ENCODE assay signal across 8 cellular contexts in the genomic region with DNA sequence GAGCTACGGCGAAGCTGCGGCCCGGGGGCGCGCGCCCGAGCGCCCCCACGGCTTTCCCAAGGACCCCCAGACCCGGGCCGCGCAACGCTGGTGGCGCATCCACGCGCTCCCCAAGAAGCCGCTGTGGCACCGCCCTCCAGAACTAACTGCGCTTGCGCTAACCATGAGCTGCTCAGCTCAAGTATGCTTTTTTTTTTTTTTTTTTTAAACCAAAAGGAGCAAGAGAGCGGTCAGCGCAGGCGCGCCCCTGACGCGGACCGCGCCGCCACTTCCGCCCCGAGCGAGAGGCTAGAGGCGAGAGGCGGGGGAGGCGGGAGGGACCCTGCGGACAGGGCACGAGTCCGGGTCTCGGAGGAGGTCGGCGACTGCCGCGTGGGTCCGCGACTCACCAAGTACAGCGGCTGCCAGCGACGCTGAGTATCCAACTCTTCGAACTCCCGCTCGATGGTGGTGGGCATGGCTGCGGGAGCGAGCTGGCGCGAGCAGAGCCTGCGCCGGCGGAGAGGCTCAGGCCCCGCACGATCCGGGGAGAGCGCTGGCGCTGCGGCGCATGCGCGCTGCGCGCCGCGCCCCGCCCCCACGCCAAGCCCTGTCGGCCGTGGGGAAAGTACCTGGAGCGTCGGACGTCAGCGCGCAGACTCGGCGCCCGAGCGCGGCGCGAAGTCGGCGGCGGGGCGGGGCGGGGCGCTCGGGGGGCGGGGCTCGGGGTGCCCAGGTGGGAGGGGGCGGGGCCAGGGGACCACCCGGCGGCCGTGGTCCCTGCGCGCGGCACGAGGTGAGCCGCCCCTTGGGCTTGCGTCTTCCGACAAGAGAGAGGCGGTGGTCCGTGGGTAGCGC. TPM values are rescaled to one million over a fixed set of nuclear protein-coding genes. Genes with fewer than 3 reads are reported as not detected.
A peak's percentile ranks its signal among the peaks of the same experiment; 100 is the strongest.
DNase-seq lines count a peak whose midpoint lies in the region; ATAC-seq and TF ChIP-seq lines count a peak whose summit lies in the region.

PTPN2 (minus strand) TSS at position 554 of the 837 bp plus-strand sequence; CDS start at position 458, 96 bp downstream.

- no peak within 1 kb of the TSS for H4K5ac ChIP-seq in H9 (ENCODE audit: insufficient read length, low read depth, low read length)

- no peak within 1 kb of the TSS for H4K8ac ChIP-seq in H9 (replicated peaks; ENCODE audit: insufficient read length, low read depth, low read length)

- H4K20me1 ChIP-seq in H9 (ENCODE audit: control insufficient read depth, insufficient read depth, insufficient read length) = peaks cover 2% of the 10 kb centered on the region

- H3K4ac ChIP-seq in H9 (ENCODE audit: low read depth, low read length) = no peak within 1 kb of the TSS

- H3K27me3 ChIP-seq in H9 (ENCODE audit: insufficient read depth, low read length) = no peaks in the 10 kb centered on the region

- peaks cover 0 to 8% of the 10 kb centered on the region in 2 experiments; a peak in 2 of 5 replicates for H3K9me3 Mint-ChIP-seq in H9
- peaks cover 6% of the 10 kb centered on the region for H3K9me3 Mint-ChIP-seq in nephron

- H3K79me2 ChIP-seq in H9 (ENCODE audit: insufficient read depth, low read length) = peaks cover 24% of the 10 kb centered on the region; the same call in 1 of the 2 replicates

- H4K91ac ChIP-seq in H9 (ENCODE audit: insufficient read length, low read depth, low read length) = no peak within 1 kb of the TSS

- H3K9me3 ChIP-seq in ES-I3 (ENCODE audit: control insufficient read depth, insufficient read depth, low read length) (no peaks in the 10 kb centered on the region), H9 (ENCODE audit: control insufficient read depth, low read depth, low read length) (no peaks in the 10 kb centered on the region)

- peak within 1 kb of the TSS; percentile 73 for H3K27ac ChIP-seq in H9 (ENCODE audit: insufficient read length, low read depth, low read length)

- no peak within 1 kb of the TSS for H2AFZ ChIP-seq in H9 (ENCODE audit: low read length)

- no peak within 1 kb of the TSS for H3T11ph ChIP-seq in H9 (ENCODE audit: low read length)

- H3K56ac ChIP-seq in H9 (ENCODE audit: insufficient read length, low read depth, low read length) = no peak within 1 kb of the TSS

- H3K4me2 ChIP-seq in H9 (ENCODE audit: insufficient read depth, insufficient read length, low read length) = peak within 1 kb of the TSS; percentile 92

- H3K27me3 Mint-ChIP-seq in H9 (ENCODE audit: low read depth) = no peaks in the 10 kb centered on the region; the same call in 1 of the 2 replicates
- H3K27me3 Mint-ChIP-seq in nephron (ENCODE audit: low read depth) = no peaks in the 10 kb centered on the region

- peaks cover 56 to 61% of the 10 kb centered on the region in 2 experiments for H3K4me1 Mint-ChIP-seq in H9
- peaks cover 40% of the 10 kb centered on the region for H3K4me1 Mint-ChIP-seq in nephron

- peak; percentile 85 for ATAC-seq in stimulated activated naive CD8-positive, alpha-beta T cell treated with anti-CD3 and anti-CD28 coated beads, Interleukin-15, Interleukin-2, amounts not matched to agents 100 U/mL and 50 U/mL, for 24 hours

- H3K27ac Mint-ChIP-seq in H9 (peak within 1 kb of the TSS; percentile 70 to 98 (median 91); a peak in 6 of 7 replicates), nephron (peak within 1 kb of the TSS; percentile 97 to 99 (median 97))

- no peak for TF ChIP-seq CTCF in H9 (conservative IDR thresholded peaks at IDR 0.05)
- TF ChIP-seq CTCF in nephron (IDR thresholded peaks at IDR 0.05; ENCODE audit: unreplicated experiment in 3 of 3) = no peak

- no peak within 1 kb of the TSS for H2BK12ac ChIP-seq in H9 (ENCODE audit: insufficient read length, low read depth, low read length)

- H2AK5ac ChIP-seq in H9 (ENCODE audit: insufficient read length, low read length) = no peak within 1 kb of the TSS

- H3K23me2 ChIP-seq in H9 (ENCODE audit: insufficient read length, low read depth, low read length, poor library complexity, severe bottlenecking) = peaks cover 10% of the 10 kb centered on the region

- no peak within 1 kb of the TSS for H2BK5ac ChIP-seq in H9 (ENCODE audit: insufficient read length, low read length)

- peaks cover 32% of the 10 kb centered on the region for H3K4me1 ChIP-seq in ES-I3 (ENCODE audit: insufficient read depth, low read length)
- H3K4me1 ChIP-seq in H9 (ENCODE audit: insufficient read depth, low read length) = peaks cover 26% of the 10 kb centered on the region

- peaks cover 5% of the 10 kb centered on the region for H3K79me1 ChIP-seq in H9 (ENCODE audit: insufficient read depth, low read depth, low read length, poor library complexity, severe bottlenecking)

- no CpG with 5 or more reads among the region's 111 CpGs for WGBS in H9 (ENCODE audit: extremely low coverage, insufficient read length, low lambda C conversion rate)

- H3K36me3 ChIP-seq in ES-I3 (ENCODE audit: insufficient read depth, low read length) = no peaks in the 10 kb centered on the region

- H3K4me3 Mint-ChIP-seq in H9 (peak within 1 kb of the TSS; percentile 90 to 91), nephron (peak within 1 kb of the TSS; percentile 91 to 98 (median 92))

- H3K18ac ChIP-seq in H9 (ENCODE audit: insufficient read length, low read depth, low read length) = peak within 1 kb of the TSS; percentile 99

- peak within 1 kb of the TSS; percentile 92 for H3K14ac ChIP-seq in H9 (ENCODE audit: insufficient read depth, low read length)

- H3K36me3 Mint-ChIP-seq in H9 (ENCODE audit: insufficient read depth in 1 of 3, low read depth in 3 of 3) (peaks cover 0 to 7% (median 4%) of the 10 kb centered on the region in 3 experiments; a peak in 5 of 7 replicates), nephron (ENCODE audit: low read depth) (peaks cover 10% of the 10 kb centered on the region)

- no peak within 1 kb of the TSS for H2BK15ac ChIP-seq in H9 (ENCODE audit: low read depth, low read length)

- no peak within 1 kb of the TSS for H2BK20ac ChIP-seq in H9 (ENCODE audit: low read depth, low read length, poor library complexity, severe bottlenecking)

- peak; percentile 90 for DNase-seq in H9
- peak; percentile 90 for DNase-seq in M059J (ENCODE audit: low read depth)
- peak; percentile 86 for DNase-seq in activated T-helper 9 cell treated with anti-CD3 and anti-CD28 coated beads, Interleukin-2, amount 50 U/mL, for 16 hours (ENCODE audit: low read depth)
- peak; percentile 96 for DNase-seq in fibroblast of peridontal ligament (ENCODE audit: extremely low read depth)
- DNase-seq in stimulated activated naive CD8-positive, alpha-beta T cell treated with anti-CD3 and anti-CD28 coated beads, Interleukin-15, Interleukin-2, amounts not matched to agents 100 U/mL and 50 U/mL, for 24 hours = peak; percentile 90

- H3K23ac ChIP-seq in H9 (ENCODE audit: insufficient read length, low read depth, low read length) = no peak within 1 kb of the TSS

- H3K9ac ChIP-seq in ES-I3 (ENCODE audit: low read depth, low read length) (peak within 1 kb of the TSS; percentile 86), H9 (ENCODE audit: extremely low read depth, insufficient read length, low read length) (peak within 1 kb of the TSS; percentile 85)

- peak; percentile 98 for TF ChIP-seq POLR2A in Raji (IDR thresholded peaks at IDR 0.05; ENCODE audit: insufficient read depth, low read depth, low read length)

- H2BK120ac ChIP-seq in H9 (ENCODE audit: low read depth, low read length, poor library complexity, severe bottlenecking) = no peak within 1 kb of the TSS

RNA-seq across cellular contexts. Expression of gene PTPN2, which starts in this region (rescaled TPM):
- 46.1 and 48.7 TPM in 2 replicates for total RNA-seq in H9 (2021)
- 12.7 and 23.0 TPM in 2 replicates for total RNA-seq in M059J (2014; rRNA removed; shearing (Covaris generic))

Comparison
In these comparisons a context has a peak if more than half of its experiments do, and no peak if none do; other contexts are left out.
1. Peak in every context shown above with its lines: DNase-seq, ATAC-seq and H3K27ac ChIP-seq.